In genomic region chr5:79666758-79667157, GRCh38 we compare ENCODE assay signal across 1 cellular context.
TF ChIP-seq lines count a peak whose summit lies in the region.

No MANE protein-coding gene starts in this region.

TF ChIP-seq in WTC11, 78 proteins besides CTCF, POLR2A, EP300 and RAD21 (continued from another document):
- TF ChIP-seq, protein P1, sequence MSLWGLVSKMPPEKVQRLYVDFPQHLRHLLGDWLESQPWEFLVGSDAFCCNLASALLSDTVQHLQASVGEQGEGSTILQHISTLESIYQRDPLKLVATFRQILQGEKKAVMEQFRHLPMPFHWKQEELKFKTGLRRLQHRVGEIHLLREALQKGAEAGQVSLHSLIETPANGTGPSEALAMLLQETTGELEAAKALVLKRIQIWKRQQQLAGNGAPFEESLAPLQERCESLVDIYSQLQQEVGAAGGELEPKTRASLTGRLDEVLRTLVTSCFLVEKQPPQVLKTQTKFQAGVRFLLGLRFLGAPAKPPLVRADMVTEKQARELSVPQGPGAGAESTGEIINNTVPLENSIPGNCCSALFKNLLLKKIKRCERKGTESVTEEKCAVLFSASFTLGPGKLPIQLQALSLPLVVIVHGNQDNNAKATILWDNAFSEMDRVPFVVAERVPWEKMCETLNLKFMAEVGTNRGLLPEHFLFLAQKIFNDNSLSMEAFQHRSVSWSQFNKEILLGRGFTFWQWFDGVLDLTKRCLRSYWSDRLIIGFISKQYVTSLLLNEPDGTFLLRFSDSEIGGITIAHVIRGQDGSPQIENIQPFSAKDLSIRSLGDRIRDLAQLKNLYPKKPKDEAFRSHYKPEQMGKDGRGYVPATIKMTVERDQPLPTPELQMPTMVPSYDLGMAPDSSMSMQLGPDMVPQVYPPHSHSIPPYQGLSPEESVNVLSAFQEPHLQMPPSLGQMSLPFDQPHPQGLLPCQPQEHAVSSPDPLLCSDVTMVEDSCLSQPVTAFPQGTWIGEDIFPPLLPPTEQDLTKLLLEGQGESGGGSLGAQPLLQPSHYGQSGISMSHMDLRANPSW (CRISPR knock-in tag; conservative IDR thresholded peaks at IDR 0.05; ENCODE audit: low read depth) = no peak
- TF ChIP-seq GABPB1 (CRISPR knock-in tag; IDR thresholded peaks at IDR 0.05) (no peak), ZNF121 (CRISPR knock-in tag; IDR thresholded peaks at IDR 0.05) (no peak), E2F5 (CRISPR knock-in tag; IDR thresholded peaks at IDR 0.05) (no peak), RORB (CRISPR knock-in tag; IDR thresholded peaks at IDR 0.05) (no peak), ESRRA (CRISPR knock-in tag; IDR thresholded peaks at IDR 0.05; ENCODE audit: borderline replicate concordance) (no peak)
- TF ChIP-seq, protein P2, sequence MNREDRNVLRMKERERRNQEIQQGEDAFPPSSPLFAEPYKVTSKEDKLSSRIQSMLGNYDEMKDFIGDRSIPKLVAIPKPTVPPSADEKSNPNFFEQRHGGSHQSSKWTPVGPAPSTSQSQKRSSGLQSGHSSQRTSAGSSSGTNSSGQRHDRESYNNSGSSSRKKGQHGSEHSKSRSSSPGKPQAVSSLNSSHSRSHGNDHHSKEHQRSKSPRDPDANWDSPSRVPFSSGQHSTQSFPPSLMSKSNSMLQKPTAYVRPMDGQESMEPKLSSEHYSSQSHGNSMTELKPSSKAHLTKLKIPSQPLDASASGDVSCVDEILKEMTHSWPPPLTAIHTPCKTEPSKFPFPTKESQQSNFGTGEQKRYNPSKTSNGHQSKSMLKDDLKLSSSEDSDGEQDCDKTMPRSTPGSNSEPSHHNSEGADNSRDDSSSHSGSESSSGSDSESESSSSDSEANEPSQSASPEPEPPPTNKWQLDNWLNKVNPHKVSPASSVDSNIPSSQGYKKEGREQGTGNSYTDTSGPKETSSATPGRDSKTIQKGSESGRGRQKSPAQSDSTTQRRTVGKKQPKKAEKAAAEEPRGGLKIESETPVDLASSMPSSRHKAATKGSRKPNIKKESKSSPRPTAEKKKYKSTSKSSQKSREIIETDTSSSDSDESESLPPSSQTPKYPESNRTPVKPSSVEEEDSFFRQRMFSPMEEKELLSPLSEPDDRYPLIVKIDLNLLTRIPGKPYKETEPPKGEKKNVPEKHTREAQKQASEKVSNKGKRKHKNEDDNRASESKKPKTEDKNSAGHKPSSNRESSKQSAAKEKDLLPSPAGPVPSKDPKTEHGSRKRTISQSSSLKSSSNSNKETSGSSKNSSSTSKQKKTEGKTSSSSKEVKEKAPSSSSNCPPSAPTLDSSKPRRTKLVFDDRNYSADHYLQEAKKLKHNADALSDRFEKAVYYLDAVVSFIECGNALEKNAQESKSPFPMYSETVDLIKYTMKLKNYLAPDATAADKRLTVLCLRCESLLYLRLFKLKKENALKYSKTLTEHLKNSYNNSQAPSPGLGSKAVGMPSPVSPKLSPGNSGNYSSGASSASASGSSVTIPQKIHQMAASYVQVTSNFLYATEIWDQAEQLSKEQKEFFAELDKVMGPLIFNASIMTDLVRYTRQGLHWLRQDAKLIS (CRISPR knock-in tag; IDR thresholded peaks at IDR 0.05; ENCODE audit: borderline replicate concordance) = no peak
- TF ChIP-seq, protein P3, sequence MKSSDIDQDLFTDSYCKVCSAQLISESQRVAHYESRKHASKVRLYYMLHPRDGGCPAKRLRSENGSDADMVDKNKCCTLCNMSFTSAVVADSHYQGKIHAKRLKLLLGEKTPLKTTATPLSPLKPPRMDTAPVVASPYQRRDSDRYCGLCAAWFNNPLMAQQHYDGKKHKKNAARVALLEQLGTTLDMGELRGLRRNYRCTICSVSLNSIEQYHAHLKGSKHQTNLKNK (CRISPR knock-in tag; IDR thresholded peaks at IDR 0.05) = no peak
